ENCODE assay signal across 22 cellular contexts in genomic region chr16:24346734-24347133, GRCh38.
A peak's percentile ranks its signal among the peaks of the same experiment; 100 is the strongest.
DNase-seq lines count a peak whose midpoint lies in the region; ATAC-seq and TF ChIP-seq lines count a peak whose summit lies in the region.
"Had no signal": no experiment of that assay in that cellular context is flagged by ENCODE, and none has a peak within 500 bp of the region (broad histone marks: within the 10 kb centered on the region; RNA-seq: fewer than 3 reads in every experiment).

No MANE protein-coding gene starts in this region.

- intact Hi-C loops in lower leg skin (cut with DNase I; ENCODE audit: low total_unique reads), result no loop called here

- H4K20me1 ChIP-seq in neural progenitor cell (ENCODE audit: low read depth), result no peaks in the 10 kb centered on the region

- no peaks in the 10 kb centered on the region for H3K27me3 ChIP-seq in neural progenitor cell

- peak overlapping the region; percentile 45 for H3K4me2 ChIP-seq in neural progenitor cell

- H3F3A ChIP-seq in neural progenitor cell (ENCODE audit: low read depth), result peaks cover 7% of the 10 kb centered on the region

- H3K27ac ChIP-seq in neural progenitor cell, result no peak overlapping the region
- H3K27ac ChIP-seq: 22Rv1, C4-2B had no signal

- H3K4me3 Mint-ChIP-seq in activated naive CD8-positive, alpha-beta T cell treated with anti-CD3 and anti-CD28 coated beads for 36 hours, result no peak overlapping the region
- H3K4me3 Mint-ChIP-seq in activated naive CD8-positive, alpha-beta T cell treated with anti-CD3 and anti-CD28 coated beads, Interleukin-2, amount 50 U/mL, for 24 hours, result no peak overlapping the region
- peak overlapping the region; percentile 8 for H3K4me3 Mint-ChIP-seq in activated naive CD8-positive, alpha-beta T cell treated with anti-CD3 and anti-CD28 coated beads, Interleukin-2, amount 10 ng/mL, durations not matched to agents 7 days and 5 days
- H3K4me3 Mint-ChIP-seq in neural progenitor cell (no peak overlapping the region), endothelial cell (ENCODE audit: unreplicated experiment) (no peak overlapping the region), immature natural killer cell (no peak overlapping the region)

- no peak for DNase-seq in activated naive CD8-positive, alpha-beta T cell treated with anti-CD3 and anti-CD28 coated beads for 36 hours
- no peak for DNase-seq in activated naive CD8-positive, alpha-beta T cell treated with anti-CD3 and anti-CD28 coated beads, Interleukin-2, amount 50 U/mL, for 24 hours
- DNase-seq in NCI-H82 treated with DMSO at 0.1 percent for 48 hours (lab: John Stamatoyannopoulos, UW; ENCODE audit: unreplicated experiment) (peak; percentile 30), neural progenitor cell (ENCODE audit: low spot score) (peak; percentile 46), endothelial cell (ENCODE audit: low spot score) (no peak), immature natural killer cell (no peak), lower leg skin (ENCODE audit: low spot score in 2 of 2) (no peak)
- no peak for DNase-seq in activated naive CD8-positive, alpha-beta T cell treated with anti-CD3 and anti-CD28 coated beads, Interleukin-2, amount 10 ng/mL, durations not matched to agents 7 days and 5 days
- DNase-seq: AML-193, DMS79, GOT3, IMR-90, NCI-H1048, NCI-H1436, NCI-H1930, NCI-H345, NCI-H526 treated with DMSO at 0.1 percent for 48 hours, PC-3, RPMI8226, SHP77 treated with DMSO at 0.1 percent for 48 hours had no signal

- H3K9me3 Mint-ChIP-seq in activated naive CD8-positive, alpha-beta T cell treated with anti-CD3 and anti-CD28 coated beads for 36 hours, result no peaks in the 10 kb centered on the region
- H3K9me3 Mint-ChIP-seq in activated naive CD8-positive, alpha-beta T cell treated with anti-CD3 and anti-CD28 coated beads, Interleukin-2, amount 50 U/mL, for 24 hours, result no peaks in the 10 kb centered on the region
- H3K9me3 Mint-ChIP-seq in activated naive CD8-positive, alpha-beta T cell treated with anti-CD3 and anti-CD28 coated beads, Interleukin-2, amount 10 ng/mL, durations not matched to agents 7 days and 5 days, result peaks cover 3% of the 10 kb centered on the region
- H3K9me3 Mint-ChIP-seq in neural progenitor cell, result no peaks in the 10 kb centered on the region
- no peaks in the 10 kb centered on the region for H3K9me3 Mint-ChIP-seq in endothelial cell (ENCODE audit: unreplicated experiment)
- peaks cover 0 to 2% (median 0%) of the 10 kb centered on the region in 6 donors for H3K9me3 Mint-ChIP-seq in immature natural killer cell

- peaks cover 27% of the 10 kb centered on the region for H3K27me3 Mint-ChIP-seq in activated naive CD8-positive, alpha-beta T cell treated with anti-CD3 and anti-CD28 coated beads for 36 hours
- peaks cover 8% of the 10 kb centered on the region for H3K27me3 Mint-ChIP-seq in activated naive CD8-positive, alpha-beta T cell treated with anti-CD3 and anti-CD28 coated beads, Interleukin-2, amount 50 U/mL, for 24 hours
- peaks cover 4% of the 10 kb centered on the region for H3K27me3 Mint-ChIP-seq in activated naive CD8-positive, alpha-beta T cell treated with anti-CD3 and anti-CD28 coated beads, Interleukin-2, amount 10 ng/mL, durations not matched to agents 7 days and 5 days
- H3K27me3 Mint-ChIP-seq in neural progenitor cell (ENCODE audit: insufficient read depth, low read depth) (no peaks in the 10 kb centered on the region), endothelial cell (ENCODE audit: unreplicated experiment) (no peaks in the 10 kb centered on the region), immature natural killer cell (ENCODE audit: low read depth in 3 of 3) (peaks cover 0 to 5% (median 3%) of the 10 kb centered on the region in 3 donors)

- no peak overlapping the region for H2AFZ ChIP-seq in neural progenitor cell (replicated peaks)

- TF ChIP-seq POLR2A in lower leg skin (IDR thresholded peaks at IDR 0.05), result no peak

- POLR2A ChIA-PET in activated naive CD8-positive, alpha-beta T cell treated with anti-CD3 and anti-CD28 coated beads, Interleukin-2, amount 10 ng/mL, durations not matched to agents 7 days and 5 days (lab: Charles Lee), result no interaction called here

- no peaks in the 10 kb centered on the region for H3K9me3 ChIP-seq in neural progenitor cell (ENCODE audit: low read depth)

- no peak for ATAC-seq in activated naive CD8-positive, alpha-beta T cell treated with anti-CD3 and anti-CD28 coated beads, Interleukin-2, amount 50 U/mL, for 24 hours
- ATAC-seq in activated naive CD8-positive, alpha-beta T cell treated with anti-CD3 and anti-CD28 coated beads, Interleukin-2, amount 10 ng/mL, durations not matched to agents 7 days and 5 days (ENCODE audit: low read depth), result no peak
- ATAC-seq: PC-3 had no signal

- peak overlapping the region; percentile 11 for H3K27ac Mint-ChIP-seq in activated naive CD8-positive, alpha-beta T cell treated with anti-CD3 and anti-CD28 coated beads for 36 hours
- no peak overlapping the region for H3K27ac Mint-ChIP-seq in activated naive CD8-positive, alpha-beta T cell treated with anti-CD3 and anti-CD28 coated beads, Interleukin-2, amount 50 U/mL, for 24 hours
- no peak overlapping the region for H3K27ac Mint-ChIP-seq in activated naive CD8-positive, alpha-beta T cell treated with anti-CD3 and anti-CD28 coated beads, Interleukin-2, amount 10 ng/mL, durations not matched to agents 7 days and 5 days
- no peak overlapping the region for H3K27ac Mint-ChIP-seq in neural progenitor cell
- H3K27ac Mint-ChIP-seq in endothelial cell (ENCODE audit: unreplicated experiment), result no peak overlapping the region
- H3K27ac Mint-ChIP-seq in immature natural killer cell, result no peak overlapping the region

- no peaks in the 10 kb centered on the region for H3K36me3 Mint-ChIP-seq in activated naive CD8-positive, alpha-beta T cell treated with anti-CD3 and anti-CD28 coated beads for 36 hours
- H3K36me3 Mint-ChIP-seq in activated naive CD8-positive, alpha-beta T cell treated with anti-CD3 and anti-CD28 coated beads, Interleukin-2, amount 50 U/mL, for 24 hours (ENCODE audit: low read depth), result no peaks in the 10 kb centered on the region
- no peaks in the 10 kb centered on the region for H3K36me3 Mint-ChIP-seq in activated naive CD8-positive, alpha-beta T cell treated with anti-CD3 and anti-CD28 coated beads, Interleukin-2, amount 10 ng/mL, durations not matched to agents 7 days and 5 days
- no peaks in the 10 kb centered on the region for H3K36me3 Mint-ChIP-seq in neural progenitor cell
- no peaks in the 10 kb centered on the region for H3K36me3 Mint-ChIP-seq in endothelial cell (ENCODE audit: low read depth, unreplicated experiment)
- H3K36me3 Mint-ChIP-seq in immature natural killer cell, result no peaks in the 10 kb centered on the region

- TF ChIP-seq CTCF in neural progenitor cell (IDR thresholded peaks at IDR 0.05), result no peak
- TF ChIP-seq CTCF in endothelial cell (IDR thresholded peaks at IDR 0.05; ENCODE audit: unreplicated experiment), result no peak
- no peak for TF ChIP-seq CTCF in lower leg skin (IDR thresholded peaks at IDR 0.05)

- H3K4me1 Mint-ChIP-seq in activated naive CD8-positive, alpha-beta T cell treated with anti-CD3 and anti-CD28 coated beads for 36 hours, result peaks cover 10% of the 10 kb centered on the region
- H3K4me1 Mint-ChIP-seq in activated naive CD8-positive, alpha-beta T cell treated with anti-CD3 and anti-CD28 coated beads, Interleukin-2, amount 50 U/mL, for 24 hours, result no peaks in the 10 kb centered on the region
- H3K4me1 Mint-ChIP-seq in activated naive CD8-positive, alpha-beta T cell treated with anti-CD3 and anti-CD28 coated beads, Interleukin-2, amount 10 ng/mL, durations not matched to agents 7 days and 5 days, result peaks cover 4% of the 10 kb centered on the region
- H3K4me1 Mint-ChIP-seq in neural progenitor cell (peaks cover 2% of the 10 kb centered on the region), endothelial cell (ENCODE audit: unreplicated experiment) (no peaks in the 10 kb centered on the region), immature natural killer cell (no peaks in the 10 kb centered on the region)

- no peak overlapping the region for H3K9ac ChIP-seq in neural progenitor cell

- peaks cover 29% of the 10 kb centered on the region for H3K4me1 ChIP-seq in neural progenitor cell

- 74 to 78% methylated on average over 11 of the region's 11 CpGs for WGBS in lower leg skin, 2 donors

- H3K36me3 ChIP-seq in neural progenitor cell, result no peaks in the 10 kb centered on the region

- H3K79me2 ChIP-seq in neural progenitor cell (ENCODE audit: low read depth), result no peaks in the 10 kb centered on the region

- no peak overlapping the region for H3K4me3 ChIP-seq in neural progenitor cell
- H3K4me3 ChIP-seq in lower leg skin (ENCODE audit: low read depth, poor library complexity, severe bottlenecking), result no peak overlapping the region

Comparison
In these comparisons a context has a peak if more than half of its experiments do, and no peak if none do; other contexts are left out.
1. DNase-seq: peak in NCI-H82 treated with DMSO at 0.1 percent for 48 hours (single experiment) and neural progenitor cell (single experiment); none in activated naive CD8-positive, alpha-beta T cell treated with anti-CD3 and anti-CD28 coated beads for 36 hours (single experiment), activated naive CD8-positive, alpha-beta T cell treated with anti-CD3 and anti-CD28 coated beads, Interleukin-2, amount 50 U/mL, for 24 hours (single experiment), activated naive CD8-positive, alpha-beta T cell treated with anti-CD3 and anti-CD28 coated beads, Interleukin-2, amount 10 ng/mL, durations not matched to agents 7 days and 5 days (single experiment), endothelial cell (single experiment), immature natural killer cell (0 of 3) and lower leg skin (0 of 2).